14 cellular contexts compared by ENCODE assay signal in genomic region chr1:1893291-1893985, GRCh38. TPM values are rescaled to one million over a fixed set of nuclear protein-coding genes. Genes with fewer than 3 reads are reported as not detected.
DNase-seq lines count a peak whose midpoint lies in the region; ATAC-seq and TF ChIP-seq lines count a peak whose summit lies in the region.
"Had no signal": no experiment of that assay in that cellular context is flagged by ENCODE, and none has a peak within 500 bp of the region (broad histone marks: within the 10 kb centered on the region; RNA-seq: fewer than 3 reads in every experiment).

No MANE protein-coding gene starts in this region.

- no peak for TF ChIP-seq POLR2A in suprapubic skin (IDR thresholded peaks at IDR 0.05)

- TF ChIP-seq EP300 in suprapubic skin (IDR thresholded peaks at IDR 0.05), result no peak

- no peak overlapping the region for H3K4me3 ChIP-seq in suprapubic skin

- H3K27me3 Mint-ChIP-seq in activated CD4-positive, alpha-beta memory T cell treated with anti-CD3 and anti-CD28 coated beads for 36 hours, result no peaks in the 10 kb centered on the region
- H3K27me3 Mint-ChIP-seq in mesothelial cell of epicardium (ENCODE audit: low read depth), result peaks cover 10% of the 10 kb centered on the region

- peaks cover 61% of the 10 kb centered on the region for H3K4me1 ChIP-seq in suprapubic skin

- peak overlapping the region; percentile 45 for H3K4me3 Mint-ChIP-seq in activated CD4-positive, alpha-beta memory T cell treated with anti-CD3 and anti-CD28 coated beads for 36 hours
- H3K4me3 Mint-ChIP-seq in mesothelial cell of epicardium, result peak overlapping the region; percentile 46

- no peaks in the 10 kb centered on the region for H3K36me3 ChIP-seq in suprapubic skin

- ATAC-seq in Right ventricle myocardium inferior, result no peak
- no peak for ATAC-seq in left cardiac atrium
- ATAC-seq: psoas muscle had no signal

- H3K36me3 Mint-ChIP-seq in activated CD4-positive, alpha-beta memory T cell treated with anti-CD3 and anti-CD28 coated beads for 36 hours, result no peaks in the 10 kb centered on the region
- no peaks in the 10 kb centered on the region for H3K36me3 Mint-ChIP-seq in mesothelial cell of epicardium
- H3K36me3 Mint-ChIP-seq: memory B cell had no signal

- H3K27ac Mint-ChIP-seq in activated CD4-positive, alpha-beta memory T cell treated with anti-CD3 and anti-CD28 coated beads for 36 hours, result no peak overlapping the region
- no peak overlapping the region for H3K27ac Mint-ChIP-seq in mesothelial cell of epicardium

- intact Hi-C loops in Right ventricle myocardium inferior (cut with DNase I) (no loop called here), left cardiac atrium (cut with DNase I) (no loop called here)
- intact Hi-C loops in activated CD4-positive, alpha-beta memory T cell treated with anti-CD3 and anti-CD28 coated beads for 36 hours (cut with micrococcal nuclease), result no loop called here

- no peaks in the 10 kb centered on the region for H3K9me3 ChIP-seq in suprapubic skin
- H3K9me3 ChIP-seq: psoas muscle had no signal

- H3K4me1 Mint-ChIP-seq in activated CD4-positive, alpha-beta memory T cell treated with anti-CD3 and anti-CD28 coated beads for 36 hours (ENCODE audit: low read depth), result peaks cover 30% of the 10 kb centered on the region
- H3K4me1 Mint-ChIP-seq in mesothelial cell of epicardium, result peaks cover 27% of the 10 kb centered on the region

- WGBS in suprapubic skin, result 75% methylated on average over 7 of the region's 19 CpGs

- CTCF ChIA-PET in activated CD4-positive, alpha-beta memory T cell treated with anti-CD3 and anti-CD28 coated beads for 36 hours (lab: Charles Lee), result interaction anchor here (2.1 kb wide), 1 partner anchor 12 kb away, joined by 12 read pairs; no protein-coding TSS in a partner anchor

- TF ChIP-seq CTCF in mesothelial cell of epicardium (IDR thresholded peaks at IDR 0.05; ENCODE audit: unreplicated experiment), result no peak
- no peak for TF ChIP-seq CTCF in suprapubic skin (IDR thresholded peaks at IDR 0.05)

- POLR2A ChIA-PET in activated CD4-positive, alpha-beta memory T cell treated with anti-CD3 and anti-CD28 coated beads for 36 hours (lab: Charles Lee), result no interaction called here

- peak; percentile 40 for DNase-seq in Right ventricle myocardium inferior (ENCODE audit: missing footprints)
- no peak for DNase-seq in left cardiac atrium
- DNase-seq in activated CD4-positive, alpha-beta memory T cell treated with anti-CD3 and anti-CD28 coated beads for 36 hours, result no peak
- DNase-seq in mesothelial cell of epicardium (ENCODE audit: low spot score in 2 of 2, unreplicated experiment in 2 of 2), result no peak
- no peak for DNase-seq in suprapubic skin (ENCODE audit: low spot score in 2 of 2)
- DNase-seq in HT-29 (ENCODE audit: low spot score), result no peak
- no peak for DNase-seq in NCI-H524 (lab: John Stamatoyannopoulos, UW)
- no peak for DNase-seq in NCI-H510A treated with DMSO at 0.1 percent for 48 hours (lab: John Stamatoyannopoulos, UW)
- DNase-seq: DMS79, NCI-H1417 treated with DMSO at 0.1 percent for 48 hours, NCI-H510A, Right ventricle myocardium superior had no signal

- H3K27me3 ChIP-seq in suprapubic skin, result no peaks in the 10 kb centered on the region

- H3K9me3 Mint-ChIP-seq in activated CD4-positive, alpha-beta memory T cell treated with anti-CD3 and anti-CD28 coated beads for 36 hours, result no peaks in the 10 kb centered on the region
- no peaks in the 10 kb centered on the region for H3K9me3 Mint-ChIP-seq in mesothelial cell of epicardium
- H3K9me3 Mint-ChIP-seq: memory B cell had no signal

- H3K27ac ChIP-seq in suprapubic skin, result peak overlapping the region; percentile 98

RNA-seq across cellular contexts. Expression of gene GNB1, which starts 2.6 kb away (rescaled TPM):
- total RNA-seq in Right ventricle myocardium inferior (182 TPM), left cardiac atrium (100 to 1,000 TPM; 188 to 206 TPM), mesothelial cell of epicardium (272 to 289 TPM (median 283 TPM) in 3 replicates), suprapubic skin (100 to 1,000 TPM; 121 to 159 (median 153) TPM)
- 100 to 1,000 TPM; 396 to 403 TPM for total RNA-seq in activated CD4-positive, alpha-beta memory T cell treated with anti-CD3 and anti-CD28 coated beads for 36 hours
- 58.1 and 60.5 TPM in 2 replicates for total RNA-seq in HT-29 (2014; rRNA removed; shearing (Covaris generic))

RNA-seq across cellular contexts. Expression of gene CALML6, which starts 21.6 kb away (rescaled TPM):
- total RNA-seq in Right ventricle myocardium inferior, result not detected
- total RNA-seq in left cardiac atrium, result under 1 TPM in 1 of 2 donors, not detected in 1; 0.21 TPM
- under 1 TPM; 0.26 to 0.27 TPM for total RNA-seq in activated CD4-positive, alpha-beta memory T cell treated with anti-CD3 and anti-CD28 coated beads for 36 hours
- 1.6 to 2.7 TPM (median 1.9 TPM) in 3 replicates for total RNA-seq in mesothelial cell of epicardium
- total RNA-seq in suprapubic skin, result 1 to 10 TPM in 1 of 4 donors, under 1 TPM in 2, not detected in 1; 0.30 to 3.3 (median 0.81) TPM
- total RNA-seq in HT-29 (2014; rRNA removed; shearing (Covaris generic)), result 0.91 TPM in 1 of 2 replicates, not detected in the other
- total RNA-seq: Right ventricle myocardium superior had no signal

RNA-seq across cellular contexts. Expression of gene TMEM52, which starts 25.6 kb away (rescaled TPM):
- total RNA-seq in Right ventricle myocardium inferior (1.2 TPM), left cardiac atrium (under 1 TPM; 0.68 to 0.82 TPM), mesothelial cell of epicardium (2.1 to 2.8 TPM (median 2.5 TPM) in 3 replicates), suprapubic skin (1 to 10 TPM; 2.2 to 6.0 (median 4.5) TPM)
- total RNA-seq in activated CD4-positive, alpha-beta memory T cell treated with anti-CD3 and anti-CD28 coated beads for 36 hours, result under 1 TPM; 0.33 to 0.34 TPM
- total RNA-seq in HT-29 (2014; rRNA removed; shearing (Covaris generic)), result 10.8 and 12.0 TPM in 2 replicates
